In the genomic region with DNA sequence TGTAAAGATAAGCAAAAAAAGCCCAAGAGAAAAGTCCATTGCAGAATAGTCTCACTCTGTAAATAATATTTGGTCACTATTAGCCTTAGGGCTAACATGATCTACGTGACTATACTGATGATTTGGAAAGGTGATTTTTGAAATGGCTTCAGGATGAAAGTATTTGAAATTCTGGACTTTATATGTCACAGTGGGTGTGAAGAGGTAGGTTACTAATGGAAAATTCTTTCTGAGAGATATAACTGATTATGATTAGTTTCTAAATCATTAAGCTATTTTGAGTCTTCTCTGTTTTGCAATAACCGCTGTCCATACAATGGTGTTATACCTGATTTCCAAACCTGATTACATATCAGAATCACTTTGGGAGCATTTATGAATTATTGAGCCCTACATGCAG, we compare ENCODE assay signal across 20 cellular contexts. TPM values are rescaled to one million over a fixed set of nuclear protein-coding genes. Genes with fewer than 3 reads are reported as not detected.
DNase-seq lines count a peak whose midpoint lies in the region; ATAC-seq and TF ChIP-seq lines count a peak whose summit lies in the region.
"Had no signal": no experiment of that assay in that cellular context is flagged by ENCODE, and none has a peak within 500 bp of the region (broad histone marks: within the 10 kb centered on the region; RNA-seq: fewer than 3 reads in every experiment).

No MANE protein-coding gene starts in this region.

- no peak overlapping the region for H4K8ac ChIP-seq in mesenchymal stem cell (ENCODE audit: low read length)

- H3K36me3 ChIP-seq in OCI-LY7 (ENCODE audit: insufficient read depth, low read length) (peaks cover 75% of the 10 kb centered on the region), mesenchymal stem cell (ENCODE audit: control insufficient read depth in 1 of 2, insufficient read depth in 2 of 2, low read depth in 1 of 2, low read length in 2 of 2) (no peaks in the 10 kb centered on the region), subcutaneous abdominal adipose tissue (ENCODE audit: control insufficient read depth in 5 of 5, insufficient read depth in 5 of 5, low read length in 5 of 5) (peaks cover 0 to 21% (median 18%) of the 10 kb centered on the region in 5 donors)
- H3K36me3 ChIP-seq: BLaER1 treated with 17β-estradiol and CSF1 and Interleukin-3, amounts not matched to agents 10 nM and 100 nM had no signal

- WGBS in mesenchymal stem cell: 96% methylated on average over 1 of the region's 2 CpGs

- POLR2A ChIA-PET in OCI-LY7 (lab: Charles Lee): interaction anchor here (0.6 to 2.7 kb wide), 4 partner anchors 17 to 204 kb away, joined by 3 to 12 read pairs (median 8); no protein-coding TSS in a partner anchor

- DNase-seq in OCI-LY7 (ENCODE audit: low spot score) (no peak), mesenchymal stem cell (no peak), foreskin melanocyte (no peak), 8988T (no peak)
- DNase-seq in natural killer cell treated with Interleukin-12 subunit alpha and Interleukin-12 subunit beta and Interleukin-15 and Interleukin-18, amount 100 ng/mL, for 72 hours (ENCODE audit: low spot score): no peak
- DNase-seq: AML-193; Caco-2; Calu3; CD4-positive, alpha-beta T cell; CD8-positive, alpha-beta T cell; DMS79 treated with DMSO at 0.1 percent for 48 hours; EL; GDM1 had no signal

- peaks cover 53% of the 10 kb centered on the region for H3K4me1 ChIP-seq in OCI-LY7 (ENCODE audit: insufficient read depth, low read length, poor library complexity, severe bottlenecking)
- peaks cover 3% of the 10 kb centered on the region for H3K4me1 ChIP-seq in mesenchymal stem cell (ENCODE audit: control insufficient read depth, insufficient read depth, low read depth, low read length)
- H3K4me1 ChIP-seq in subcutaneous abdominal adipose tissue (ENCODE audit: control insufficient read depth in 5 of 5, insufficient read depth in 5 of 5, low read length in 5 of 5): peaks cover 0 to 10% (median 7%) of the 10 kb centered on the region in 5 donors
- H3K4me1 ChIP-seq: Caco-2 had no signal

- BruUV-seq in OCI-LY7 (replicated peaks; lab: Mats Ljungman, UMichigan): no TSS peak

- no peak overlapping the region for H3K27ac Mint-ChIP-seq in natural killer cell treated with Interleukin-12 subunit alpha and Interleukin-12 subunit beta and Interleukin-15 and Interleukin-18, amount 100 ng/mL, for 72 hours
- H3K27ac Mint-ChIP-seq: B cell; CD4-positive, alpha-beta T cell; CD8-positive, alpha-beta T cell had no signal

- no peaks in the 10 kb centered on the region; the same call in 1 of the 2 replicates for H4K20me1 ChIP-seq in OCI-LY7 (ENCODE audit: insufficient read depth, low read length)
- H4K20me1 ChIP-seq: BLaER1 treated with 17β-estradiol and CSF1 and Interleukin-3, amounts not matched to agents 10 nM and 100 nM had no signal

- no peak overlapping the region for H3K4ac ChIP-seq in mesenchymal stem cell (ENCODE audit: low read depth in 1 of 2, low read length in 2 of 2)

- intact Hi-C loops in OCI-LY7 (cut with micrococcal nuclease; ENCODE audit: unreplicated experiment): no loop called here

- CTCF ChIA-PET in OCI-LY7 (lab: Charles Lee; ENCODE audit: unreplicated experiment): interaction anchor here (1.1 to 1.3 kb wide), 2 partner anchors 201 to 356 kb away, joined by 3 to 7 read pairs; no protein-coding TSS in a partner anchor

- H3K18ac ChIP-seq in mesenchymal stem cell (ENCODE audit: low read depth in 1 of 2, low read length in 2 of 2): no peak overlapping the region

- no peak overlapping the region for H2BK5ac ChIP-seq in mesenchymal stem cell (ENCODE audit: low read depth, low read length, poor library complexity, severe bottlenecking)

- H3K27me3 Mint-ChIP-seq in natural killer cell treated with Interleukin-12 subunit alpha and Interleukin-12 subunit beta and Interleukin-15 and Interleukin-18, amount 100 ng/mL, for 72 hours: no peaks in the 10 kb centered on the region
- H3K27me3 Mint-ChIP-seq: B cell; CD4-positive, alpha-beta T cell had no signal

- H2AFZ ChIP-seq in OCI-LY7 (ENCODE audit: low read length) (no peak overlapping the region), mesenchymal stem cell (ENCODE audit: low read depth, low read length) (no peak overlapping the region)

- ATAC-seq in natural killer cell treated with Interleukin-12 subunit alpha and Interleukin-12 subunit beta and Interleukin-15 and Interleukin-18, amount 100 ng/mL, for 72 hours: no peak
- ATAC-seq: A549; CD8-positive, alpha-beta T cell; GM12878 had no signal

- H3K36me3 Mint-ChIP-seq in natural killer cell treated with Interleukin-12 subunit alpha and Interleukin-12 subunit beta and Interleukin-15 and Interleukin-18, amount 100 ng/mL, for 72 hours: no peaks in the 10 kb centered on the region
- H3K36me3 Mint-ChIP-seq: CD8-positive, alpha-beta T cell had no signal

- no peak overlapping the region for H3K4me3 Mint-ChIP-seq in natural killer cell treated with Interleukin-12 subunit alpha and Interleukin-12 subunit beta and Interleukin-15 and Interleukin-18, amount 100 ng/mL, for 72 hours
- H3K4me3 Mint-ChIP-seq: B cell; CD4-positive, alpha-beta T cell; CD8-positive, alpha-beta T cell had no signal

- no peaks in the 10 kb centered on the region for H3K27me3 ChIP-seq in mesenchymal stem cell (ENCODE audit: control insufficient read depth in 1 of 2, insufficient read depth in 1 of 2, low read length in 2 of 2)
- no peaks in the 10 kb centered on the region for H3K27me3 ChIP-seq in subcutaneous abdominal adipose tissue (ENCODE audit: control insufficient read depth in 5 of 5, insufficient read depth in 4 of 5, low read length in 5 of 5)
- H3K27me3 ChIP-seq: BLaER1 treated with 17β-estradiol and CSF1 and Interleukin-3, amounts not matched to agents 10 nM and 100 nM had no signal

- H3K27ac ChIP-seq in 22Rv1: peak overlapping the region; percentile 37
- H3K27ac ChIP-seq in OCI-LY7 (ENCODE audit: low read depth, low read length, poor library complexity, severe bottlenecking): peak overlapping the region; percentile 53
- no peak overlapping the region for H3K27ac ChIP-seq in mesenchymal stem cell (ENCODE audit: low read length, poor library complexity, severe bottlenecking)
- peak overlapping the region; percentile 78 for H3K27ac ChIP-seq in subcutaneous abdominal adipose tissue (ENCODE audit: low read depth, low read length)
- H3K27ac ChIP-seq: A549; BLaER1 treated with 17β-estradiol and CSF1 and Interleukin-3, amounts not matched to agents 10 nM and 100 nM; C4-2B had no signal

- no peak overlapping the region for H2AK5ac ChIP-seq in mesenchymal stem cell (ENCODE audit: low read length, severe bottlenecking)

- no peak overlapping the region for H2BK12ac ChIP-seq in mesenchymal stem cell (ENCODE audit: low read length in 2 of 2)

- peak overlapping the region; percentile 76 for H3K9ac ChIP-seq in mesenchymal stem cell (ENCODE audit: low read length)
- peak overlapping the region in 1 of 5 donors; percentile 56 for H3K9ac ChIP-seq in subcutaneous abdominal adipose tissue (ENCODE audit: low read length in 5 of 5)
- H3K9ac ChIP-seq: BLaER1 treated with 17β-estradiol and CSF1 and Interleukin-3, amounts not matched to agents 10 nM and 100 nM had no signal

- TF ChIP-seq CTCF in 22Rv1 (IDR thresholded peaks at IDR 0.05): no peak
- TF ChIP-seq CTCF in OCI-LY7 (conservative IDR thresholded peaks at IDR 0.05; ENCODE audit: low read length): no peak; the same call in 1 of the 2 replicates

- H3K9me2 ChIP-seq in OCI-LY7 (ENCODE audit: insufficient read depth, low read length): no peaks in the 10 kb centered on the region

- H3K4me3 ChIP-seq in OCI-LY7 (ENCODE audit: low read depth, low read length, poor library complexity, severe bottlenecking): no peak overlapping the region
- no peak overlapping the region for H3K4me3 ChIP-seq in mesenchymal stem cell (ENCODE audit: insufficient read depth in 1 of 2, low read depth in 1 of 2, low read length in 2 of 2)
- H3K4me3 ChIP-seq in subcutaneous abdominal adipose tissue (ENCODE audit: low read depth in 1 of 5, low read length in 5 of 5): no peak overlapping the region
- H3K4me3 ChIP-seq: A549; BLaER1 treated with 17β-estradiol and CSF1 and Interleukin-3, amounts not matched to agents 10 nM and 100 nM; GM12878 had no signal

- H2BK15ac ChIP-seq in mesenchymal stem cell (ENCODE audit: low read depth, poor library complexity, severe bottlenecking): no peak overlapping the region

- H4K91ac ChIP-seq in mesenchymal stem cell (ENCODE audit: low read length): no peak overlapping the region

- H3K9me3 Mint-ChIP-seq in natural killer cell treated with Interleukin-12 subunit alpha and Interleukin-12 subunit beta and Interleukin-15 and Interleukin-18, amount 100 ng/mL, for 72 hours: no peaks in the 10 kb centered on the region
- H3K9me3 Mint-ChIP-seq: CD4-positive, alpha-beta T cell; CD8-positive, alpha-beta T cell had no signal

- peaks cover 33% of the 10 kb centered on the region; the same call in 1 of the 2 replicates for H3K79me2 ChIP-seq in OCI-LY7 (ENCODE audit: insufficient read depth, low read depth, low read length)

- H2BK120ac ChIP-seq in mesenchymal stem cell (ENCODE audit: low read depth, low read length): no peak overlapping the region

- no peak overlapping the region for H3K23ac ChIP-seq in mesenchymal stem cell (ENCODE audit: low read length in 2 of 2)

- no peak overlapping the region for H3K14ac ChIP-seq in mesenchymal stem cell (ENCODE audit: low read length in 2 of 2)

- no peaks in the 10 kb centered on the region for H3K79me1 ChIP-seq in mesenchymal stem cell (replicated peaks; ENCODE audit: low read length, poor library complexity, severe bottlenecking)

- H3K4me2 ChIP-seq in OCI-LY7 (ENCODE audit: low read length) (no peak overlapping the region), mesenchymal stem cell (ENCODE audit: low read length, poor library complexity, severe bottlenecking) (no peak overlapping the region)
- H3K4me2 ChIP-seq: A549; BLaER1 treated with 17β-estradiol and CSF1 and Interleukin-3, amounts not matched to agents 10 nM and 100 nM had no signal

- no peaks in the 10 kb centered on the region for H3K4me1 Mint-ChIP-seq in natural killer cell treated with Interleukin-12 subunit alpha and Interleukin-12 subunit beta and Interleukin-15 and Interleukin-18, amount 100 ng/mL, for 72 hours (ENCODE audit: low read depth in 2 of 2)

- H3K9me3 ChIP-seq in OCI-LY7 (ENCODE audit: low read length) (no peaks in the 10 kb centered on the region), mesenchymal stem cell (ENCODE audit: control insufficient read depth, low read length) (no peaks in the 10 kb centered on the region), subcutaneous abdominal adipose tissue (ENCODE audit: control insufficient read depth in 5 of 5, low read length in 5 of 5) (no peaks in the 10 kb centered on the region)
- H3K9me3 ChIP-seq: A549; BLaER1 treated with 17β-estradiol and CSF1 and Interleukin-3, amounts not matched to agents 10 nM and 100 nM; Caco-2 had no signal

RNA-seq across cellular contexts. Expression of gene HBP1, which starts 20.1 kb away (rescaled TPM):
- 9.3 and 10.9 TPM in 2 replicates for total RNA-seq in OCI-LY7 (2014; rRNA removed; shearing (Covaris generic))
- 18.1 and 21.7 TPM in 2 replicates for total RNA-seq in OCI-LY7 (2022)
- 39.5 TPM for polyA plus RNA-seq in mesenchymal stem cell (2013, experiment 1 of 2)
- 40.4 TPM for polyA plus RNA-seq in mesenchymal stem cell (2013, experiment 2 of 2)
- 10 to 100 TPM; 24.3 to 33.7 TPM for total RNA-seq in natural killer cell treated with Interleukin-12 subunit alpha and Interleukin-12 subunit beta and Interleukin-15 and Interleukin-18, amount 100 ng/mL, for 72 hours
